11 cellular contexts compared by ENCODE assay signal in genomic region chr5:149310947-149311675, GRCh38. TPM values are rescaled to one million over a fixed set of nuclear protein-coding genes. Genes with fewer than 3 reads are reported as not detected.
A peak's percentile ranks its signal among the peaks of the same experiment; 100 is the strongest.
DNase-seq lines count a peak whose midpoint lies in the region; ATAC-seq and TF ChIP-seq lines count a peak whose summit lies in the region.
"Had no signal": no experiment of that assay in that cellular context is flagged by ENCODE, and none has a peak within 500 bp of the region (broad histone marks: within the 10 kb centered on the region; RNA-seq: fewer than 3 reads in every experiment).

No MANE protein-coding gene starts in this region.

- H2AFZ ChIP-seq in H9 (ENCODE audit: low read length): no peak overlapping the region

- no peak overlapping the region for H3K4me3 Mint-ChIP-seq in H9
- H3K4me3 Mint-ChIP-seq: T-cell had no signal

- H2AK5ac ChIP-seq in H9 (ENCODE audit: insufficient read length, low read length): no peak overlapping the region

- H3T11ph ChIP-seq in H9 (ENCODE audit: low read length): no peak overlapping the region

- no peak overlapping the region for H2BK5ac ChIP-seq in H9 (ENCODE audit: insufficient read length, low read length)

- no peak overlapping the region for H3K18ac ChIP-seq in H9 (ENCODE audit: insufficient read length, low read depth, low read length)

- no peak overlapping the region for H3K4me2 ChIP-seq in H9 (ENCODE audit: insufficient read depth, insufficient read length, low read length)

- no peak overlapping the region for H4K91ac ChIP-seq in H9 (ENCODE audit: insufficient read length, low read depth, low read length)

- H3K9ac ChIP-seq in H9 (ENCODE audit: extremely low read depth, insufficient read length, low read length): no peak overlapping the region

- no peaks in the 10 kb centered on the region; the same call in none of the 2 replicates for H3K27me3 Mint-ChIP-seq in H9 (ENCODE audit: low read depth)
- H3K27me3 Mint-ChIP-seq: T-cell had no signal

- H3K14ac ChIP-seq in H9 (ENCODE audit: insufficient read depth, low read length): no peak overlapping the region

- no peaks in the 10 kb centered on the region for H3K27me3 ChIP-seq in H9 (ENCODE audit: insufficient read depth, low read length)
- no peaks in the 10 kb centered on the region for H3K27me3 ChIP-seq in Panc1 (ENCODE audit: control insufficient read depth, insufficient read depth, low read length)

- no peak overlapping the region for H2BK15ac ChIP-seq in H9 (ENCODE audit: low read depth, low read length)

- no peak overlapping the region for H4K8ac ChIP-seq in H9 (replicated peaks; ENCODE audit: insufficient read length, low read depth, low read length)

- H3K4me3 ChIP-seq in Panc1 (ENCODE audit: low read depth in 2 of 2, low read length in 2 of 2): no peak overlapping the region

- no peaks in the 10 kb centered on the region for H3K36me3 Mint-ChIP-seq in H9 (ENCODE audit: insufficient read depth in 1 of 3, low read depth in 3 of 3)
- H3K36me3 Mint-ChIP-seq: T-cell had no signal

- no peak overlapping the region for H3K56ac ChIP-seq in H9 (ENCODE audit: insufficient read length, low read depth, low read length)

- H2BK120ac ChIP-seq in H9 (ENCODE audit: low read depth, low read length, poor library complexity, severe bottlenecking): no peak overlapping the region

- H3K27ac ChIP-seq in H9 (ENCODE audit: insufficient read length, low read depth, low read length) (no peak overlapping the region), Panc1 (ENCODE audit: low read length) (no peak overlapping the region)

- 0 out of 2 replicates have a peak, but pooled peaks have one; percentile 19 for ATAC-seq in Panc1
- ATAC-seq in HG03378 (IDR thresholded peaks at IDR 0.05; ENCODE audit: unreplicated experiment): no peak
- ATAC-seq in HG03108 (IDR thresholded peaks at IDR 0.05; ENCODE audit: unreplicated experiment): no peak
- ATAC-seq: T-cell had no signal

- no peaks in the 10 kb centered on the region for H3K9me3 Mint-ChIP-seq in H9
- H3K9me3 Mint-ChIP-seq: T-cell had no signal

- H3K79me2 ChIP-seq in H9 (ENCODE audit: insufficient read depth, low read length): no peaks in the 10 kb centered on the region

- H3K4me1 ChIP-seq in H9 (ENCODE audit: insufficient read depth, low read length): no peaks in the 10 kb centered on the region
- H3K4me1 ChIP-seq in Panc1 (ENCODE audit: control insufficient read depth, insufficient read depth, low read length): no peaks in the 10 kb centered on the region; the same call in 1 of the 2 replicates

- TF ChIP-seq CTCF in H9 (conservative IDR thresholded peaks at IDR 0.05) (no peak; the same call in 2 of the 3 replicates), Panc1 (IDR thresholded peaks at IDR 0.05) (no peak)

- POLR2A ChIA-PET in Panc1 (lab: Charles Lee): no interaction called here

- no peak overlapping the region for H2BK20ac ChIP-seq in H9 (ENCODE audit: low read depth, low read length, poor library complexity, severe bottlenecking)

- H3K23me2 ChIP-seq in H9 (ENCODE audit: insufficient read length, low read depth, low read length, poor library complexity, severe bottlenecking): no peaks in the 10 kb centered on the region

- no peak overlapping the region for H3K4ac ChIP-seq in H9 (ENCODE audit: low read depth, low read length)

- no TSS peak for BruUV-seq in Panc1 (replicated peaks; lab: Mats Ljungman, UMichigan)

- H3K27ac Mint-ChIP-seq in H9: peak overlapping the region in 2 of 3 experiments; percentile 3 to 18; a peak in 2 of 7 replicates
- H3K27ac Mint-ChIP-seq: T-cell had no signal

- in situ Hi-C loops in Panc1 (cut with HindIII; ENCODE audit: low pct_unique_long_range_greater_than_20kb, low sequenced_read_pairs): no loop called here

- H3K79me1 ChIP-seq in H9 (ENCODE audit: insufficient read depth, low read depth, low read length, poor library complexity, severe bottlenecking): no peaks in the 10 kb centered on the region

- H4K20me1 ChIP-seq in H9 (ENCODE audit: control insufficient read depth, insufficient read depth, insufficient read length): no peaks in the 10 kb centered on the region

- no CpG with 5 or more reads among the region's 10 CpGs for WGBS in H9 (ENCODE audit: extremely low coverage, insufficient read length, low lambda C conversion rate)

- CTCF ChIA-PET in Panc1 (lab: Charles Lee): no interaction called here

- peaks cover 10 to 13% of the 10 kb centered on the region in 2 experiments for H3K4me1 Mint-ChIP-seq in H9

- no peaks in the 10 kb centered on the region for H3K36me3 ChIP-seq in Panc1 (ENCODE audit: control insufficient read depth, insufficient read depth, low read length)

- DNase-seq in H9 (peak; percentile 47), Panc1 (ENCODE audit: low read depth, low spot score) (no peak), fibroblast of gingiva (ENCODE audit: low read depth) (peak; percentile 44), non-pigmented ciliary epithelial cell (ENCODE audit: low read depth) (peak; percentile 54), NK-92 (lab: John Stamatoyannopoulos, UW; ENCODE audit: unreplicated experiment) (no peak), KG1 (lab: John Stamatoyannopoulos, UW) (no peak)
- DNase-seq: NCI-H1105, nucleus accumbens, T-cell had no signal

- H2BK12ac ChIP-seq in H9 (ENCODE audit: insufficient read length, low read depth, low read length): no peak overlapping the region

- H3K23ac ChIP-seq in H9 (ENCODE audit: insufficient read length, low read depth, low read length): no peak overlapping the region

- intact Hi-C loops in Panc1 (cut with micrococcal nuclease; ENCODE audit: unreplicated experiment): no loop called here

- no peak overlapping the region for H4K5ac ChIP-seq in H9 (ENCODE audit: insufficient read length, low read depth, low read length)

- H3K9me3 ChIP-seq in H9 (ENCODE audit: control insufficient read depth, low read depth, low read length) (no peaks in the 10 kb centered on the region), Panc1 (ENCODE audit: control insufficient read depth, insufficient read depth, low read depth, low read length) (no peaks in the 10 kb centered on the region)

RNA-seq across cellular contexts. Expression of gene GRPEL2, which starts 34.2 kb away (rescaled TPM):
- total RNA-seq in H9 (2021) (44.4 and 47.3 TPM in 2 replicates), Panc1 (2021; ENCODE audit: unreplicated experiment) (30.1 TPM)
- 14.3 TPM for polyA plus RNA-seq in Panc1 (2012; ENCODE audit: insufficient read length)

RNA-seq across cellular contexts. Expression of gene AFAP1L1, which starts 39.5 kb away (rescaled TPM):
- 1.8 and 2.0 TPM in 2 replicates for total RNA-seq in H9 (2021)
- 15.2 TPM for total RNA-seq in Panc1 (2021; ENCODE audit: unreplicated experiment)
- polyA plus RNA-seq in Panc1 (2012; ENCODE audit: insufficient read length): 20.0 TPM

RNA-seq across cellular contexts. Expression of gene PCYOX1L, which starts 46.7 kb away (rescaled TPM):
- total RNA-seq in H9 (2021) (15.3 and 16.5 TPM in 2 replicates), Panc1 (2021; ENCODE audit: unreplicated experiment) (7.0 TPM)
- polyA plus RNA-seq in Panc1 (2012; ENCODE audit: insufficient read length): 10.0 TPM

Comparison
In these comparisons a context has a peak if more than half of its experiments do, and no peak if none do; other contexts are left out.
1. DNase-seq: peak in H9 (single experiment), fibroblast of gingiva (single experiment) and non-pigmented ciliary epithelial cell (single experiment); none in Panc1 (single experiment), NK-92 (single experiment) and KG1 (single experiment).